9 cellular contexts compared by ENCODE assay signal in genomic region chr6:24358219-24358821, GRCh38. TPM values are rescaled to one million over a fixed set of nuclear protein-coding genes. Genes with fewer than 3 reads are reported as not detected.
A peak's percentile ranks its signal among the peaks of the same experiment; 100 is the strongest.
DNase-seq lines count a peak whose midpoint lies in the region; ATAC-seq and TF ChIP-seq lines count a peak whose summit lies in the region.
"Had no signal": no experiment of that assay in that cellular context is flagged by ENCODE, and none has a peak within 500 bp of the region (broad histone marks: within the 10 kb centered on the region; RNA-seq: fewer than 3 reads in every experiment).

No MANE protein-coding gene starts in this region.

- no peak for TF ChIP-seq CTCF in left lung (IDR thresholded peaks at IDR 0.05)

- CTCF ChIA-PET in activated CD4-positive, alpha-beta T cell treated with anti-CD3 and anti-CD28 coated beads, Interleukin-2, amount 10 ng/mL, durations not matched to agents 7 days and 5 days (lab: Charles Lee), result no interaction called here

- ATAC-seq in left lung (no peak), HG03521 (IDR thresholded peaks at IDR 0.05; ENCODE audit: unreplicated experiment) (no peak), GM18861 (IDR thresholded peaks at IDR 0.05; ENCODE audit: unreplicated experiment) (no peak)

- H3K27ac Mint-ChIP-seq in activated CD4-positive, alpha-beta T cell treated with anti-CD3 and anti-CD28 coated beads, Interleukin-2, amount 10 ng/mL, durations not matched to agents 7 days and 5 days, result no peak overlapping the region
- H3K27ac Mint-ChIP-seq in activated T-helper 2 cell treated with anti-CD3 and anti-CD28 coated beads, Interferon-gamma antibody, Interleukin-2, Interleukin-4, amounts not matched to agents 10 μg/mL and 5 μg/mL and 100 μg/mL, durations not matched to agents 14 hours and 24 hours and 36 hours, result no peak overlapping the region

- peak overlapping the region; percentile 37 for H3K4me3 Mint-ChIP-seq in activated CD4-positive, alpha-beta T cell treated with anti-CD3 and anti-CD28 coated beads, Interleukin-2, amount 10 ng/mL, durations not matched to agents 7 days and 5 days
- H3K4me3 Mint-ChIP-seq in activated T-helper 2 cell treated with anti-CD3 and anti-CD28 coated beads, Interferon-gamma antibody, Interleukin-2, Interleukin-4, amounts not matched to agents 10 μg/mL and 5 μg/mL and 100 μg/mL, durations not matched to agents 14 hours and 24 hours and 36 hours (ENCODE audit: low read depth), result peak overlapping the region; percentile 37

- no peaks in the 10 kb centered on the region for H3K36me3 Mint-ChIP-seq in activated CD4-positive, alpha-beta T cell treated with anti-CD3 and anti-CD28 coated beads, Interleukin-2, amount 10 ng/mL, durations not matched to agents 7 days and 5 days (ENCODE audit: low read depth)
- no peaks in the 10 kb centered on the region for H3K36me3 Mint-ChIP-seq in activated T-helper 2 cell treated with anti-CD3 and anti-CD28 coated beads, Interferon-gamma antibody, Interleukin-2, Interleukin-4, amounts not matched to agents 10 μg/mL and 5 μg/mL and 100 μg/mL, durations not matched to agents 14 hours and 24 hours and 36 hours (ENCODE audit: low read depth)

- DNase-seq in activated CD4-positive, alpha-beta T cell treated with anti-CD3 and anti-CD28 coated beads, Interleukin-2, amount 10 ng/mL, durations not matched to agents 7 days and 5 days, result no peak
- no peak for DNase-seq in activated CD4-positive, alpha-beta T cell treated with anti-CD3 and anti-CD28 coated beads, Interleukin-2, amount 50 U/mL, for 4 hours
- no peak for DNase-seq in activated T-helper 2 cell treated with anti-CD3 and anti-CD28 coated beads, Interferon-gamma antibody, Interleukin-2, Interleukin-4, amounts not matched to agents 10 μg/mL and 5 μg/mL and 100 μg/mL, durations not matched to agents 14 hours and 24 hours and 36 hours (ENCODE audit: low spot score)
- no peak for DNase-seq in left lung
- DNase-seq in NCI-H774 (lab: John Stamatoyannopoulos, UW), result no peak

- H3K9me3 ChIP-seq in left lung (no peaks in the 10 kb centered on the region), subcutaneous abdominal adipose tissue (ENCODE audit: control insufficient read depth in 5 of 5, low read length in 5 of 5) (no peaks in the 10 kb centered on the region)

- H3K27me3 ChIP-seq in left lung, result peaks cover 5 to 52% of the 10 kb centered on the region in 2 donors
- peaks cover 0 to 4% (median 0%) of the 10 kb centered on the region in 5 donors for H3K27me3 ChIP-seq in subcutaneous abdominal adipose tissue (ENCODE audit: control insufficient read depth in 5 of 5, insufficient read depth in 4 of 5, low read length in 5 of 5)

- H3K4me1 ChIP-seq in left lung (peaks cover 0 to 19% of the 10 kb centered on the region in 2 donors), subcutaneous abdominal adipose tissue (ENCODE audit: control insufficient read depth in 5 of 5, insufficient read depth in 5 of 5, low read length in 5 of 5) (peaks cover 2 to 24% (median 21%) of the 10 kb centered on the region in 5 donors)

- peak overlapping the region in 1 of 2 donors; percentile 33 for H3K27ac ChIP-seq in left lung
- H3K27ac ChIP-seq in subcutaneous abdominal adipose tissue (ENCODE audit: low read depth, low read length), result no peak overlapping the region
- H3K27ac ChIP-seq: epithelial cell of prostate had no signal

- H3K4me3 ChIP-seq in left lung (peak overlapping the region; percentile 23 to 39), subcutaneous abdominal adipose tissue (ENCODE audit: low read depth in 1 of 5, low read length in 5 of 5) (peak overlapping the region in 3 of 5 donors; percentile 43 to 53 (median 50))

- POLR2A ChIA-PET in activated CD4-positive, alpha-beta T cell treated with anti-CD3 and anti-CD28 coated beads, Interleukin-2, amount 10 ng/mL, durations not matched to agents 7 days and 5 days (lab: Charles Lee), result no interaction called here

- peaks cover 15% of the 10 kb centered on the region for H3K4me1 Mint-ChIP-seq in activated CD4-positive, alpha-beta T cell treated with anti-CD3 and anti-CD28 coated beads, Interleukin-2, amount 10 ng/mL, durations not matched to agents 7 days and 5 days
- H3K4me1 Mint-ChIP-seq in activated T-helper 2 cell treated with anti-CD3 and anti-CD28 coated beads, Interferon-gamma antibody, Interleukin-2, Interleukin-4, amounts not matched to agents 10 μg/mL and 5 μg/mL and 100 μg/mL, durations not matched to agents 14 hours and 24 hours and 36 hours (ENCODE audit: low read depth), result peaks cover 13% of the 10 kb centered on the region

- peaks cover 51% of the 10 kb centered on the region for H3K27me3 Mint-ChIP-seq in activated CD4-positive, alpha-beta T cell treated with anti-CD3 and anti-CD28 coated beads, Interleukin-2, amount 10 ng/mL, durations not matched to agents 7 days and 5 days
- H3K27me3 Mint-ChIP-seq in activated T-helper 2 cell treated with anti-CD3 and anti-CD28 coated beads, Interferon-gamma antibody, Interleukin-2, Interleukin-4, amounts not matched to agents 10 μg/mL and 5 μg/mL and 100 μg/mL, durations not matched to agents 14 hours and 24 hours and 36 hours (ENCODE audit: low read depth), result peaks cover 41% of the 10 kb centered on the region

- H3K9me3 Mint-ChIP-seq in activated CD4-positive, alpha-beta T cell treated with anti-CD3 and anti-CD28 coated beads, Interleukin-2, amount 10 ng/mL, durations not matched to agents 7 days and 5 days, result no peaks in the 10 kb centered on the region
- no peaks in the 10 kb centered on the region for H3K9me3 Mint-ChIP-seq in activated T-helper 2 cell treated with anti-CD3 and anti-CD28 coated beads, Interferon-gamma antibody, Interleukin-2, Interleukin-4, amounts not matched to agents 10 μg/mL and 5 μg/mL and 100 μg/mL, durations not matched to agents 14 hours and 24 hours and 36 hours

- H3K9ac ChIP-seq in subcutaneous abdominal adipose tissue (ENCODE audit: low read length in 5 of 5), result peak overlapping the region in 1 of 5 donors; percentile 4

- intact Hi-C loops in activated T-helper 2 cell treated with anti-CD3 and anti-CD28 coated beads, Interferon-gamma antibody, Interleukin-2, Interleukin-4, amounts not matched to agents 10 μg/mL and 5 μg/mL and 100 μg/mL, durations not matched to agents 14 hours and 24 hours and 36 hours (cut with micrococcal nuclease), result no loop called here
- intact Hi-C loops in left lung (cut with DNase I), result no loop called here

- H3K36me3 ChIP-seq in left lung (no peaks in the 10 kb centered on the region), subcutaneous abdominal adipose tissue (ENCODE audit: control insufficient read depth in 5 of 5, insufficient read depth in 5 of 5, low read length in 5 of 5) (no peaks in the 10 kb centered on the region)

RNA-seq across cellular contexts. Expression of gene DCDC2, which starts 0.5 kb away (rescaled TPM):
- not detected for total RNA-seq in activated CD4-positive, alpha-beta T cell treated with anti-CD3 and anti-CD28 coated beads, Interleukin-2, amount 10 ng/mL, durations not matched to agents 7 days and 5 days
- not detected in 2 replicates for total RNA-seq in activated T-helper 2 cell treated with anti-CD3 and anti-CD28 coated beads, Interferon-gamma antibody, Interleukin-2, Interleukin-4, amounts not matched to agents 10 μg/mL and 5 μg/mL and 100 μg/mL, durations not matched to agents 14 hours and 24 hours and 36 hours
- total RNA-seq in left lung, result 1 to 10 TPM; 8.4 to 9.6 TPM

RNA-seq across cellular contexts. Expression of gene MRS2, which starts 44.4 kb away (rescaled TPM):
- total RNA-seq in activated CD4-positive, alpha-beta T cell treated with anti-CD3 and anti-CD28 coated beads, Interleukin-2, amount 10 ng/mL, durations not matched to agents 7 days and 5 days, result 10 to 100 TPM; 17.8 to 18.7 TPM
- 30.5 and 31.1 TPM in 2 replicates for total RNA-seq in activated T-helper 2 cell treated with anti-CD3 and anti-CD28 coated beads, Interferon-gamma antibody, Interleukin-2, Interleukin-4, amounts not matched to agents 10 μg/mL and 5 μg/mL and 100 μg/mL, durations not matched to agents 14 hours and 24 hours and 36 hours
- total RNA-seq in left lung, result 10 to 100 TPM; 29.7 to 32.6 TPM
